Comparison of ENCODE assay signal across 1 cellular context in the genomic region with DNA sequence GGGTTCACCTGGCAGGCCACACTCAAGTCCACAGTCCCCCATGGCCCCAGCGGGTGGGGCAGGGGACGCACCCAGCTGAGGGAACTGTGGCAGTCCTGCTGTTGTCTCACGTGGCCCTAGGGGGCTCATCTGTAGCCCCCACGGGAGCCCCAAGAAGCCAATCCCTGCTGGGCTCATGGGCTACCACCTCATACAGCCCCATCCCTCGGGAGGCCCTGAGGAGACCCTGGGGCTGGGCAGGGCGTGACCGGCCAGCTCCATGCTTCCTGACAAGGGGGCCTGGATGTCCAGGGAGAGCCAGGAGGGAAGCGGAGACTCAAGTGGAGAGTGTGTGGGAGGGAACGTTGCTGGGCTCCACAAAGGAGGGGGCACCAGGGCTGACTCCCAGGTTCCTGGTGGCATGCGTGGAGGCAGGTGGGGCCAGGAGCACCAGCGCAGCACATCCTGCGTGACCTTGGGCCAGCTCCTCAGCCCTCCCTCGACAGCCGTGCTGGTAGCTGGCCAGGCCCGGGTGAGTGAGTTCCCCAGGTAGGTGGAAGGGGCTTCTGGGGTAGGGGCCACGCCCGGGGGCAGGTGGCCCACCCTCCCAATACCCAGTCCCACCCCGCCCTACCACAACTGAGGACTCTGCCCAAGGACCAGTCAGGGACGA.
TF ChIP-seq lines count a peak whose summit lies in the region.

No MANE protein-coding gene starts in this region.

TF ChIP-seq in H1, 55 proteins besides CTCF, POLR2A, EP300 and RAD21:
- TF ChIP-seq NANOG (IDR thresholded peaks at IDR 0.05; ENCODE audit: insufficient read depth, low read depth, low read length, poor library complexity, severe bottlenecking), result no peak
- TF ChIP-seq CHD1 (IDR thresholded peaks at IDR 0.05; ENCODE audit: low read depth, low read length), result no peak
- TF ChIP-seq BACH1 (IDR thresholded peaks at IDR 0.05; ENCODE audit: low read length), result no peak
TF ChIP-seq in H1: peak in this region for 0.
